In genomic region chr10:12333382-12334185, GRCh38 we compare ENCODE assay signal across 8 cellular contexts. TPM values are rescaled to one million over a fixed set of nuclear protein-coding genes. Genes with fewer than 3 reads are reported as not detected.
A peak's percentile ranks its signal among the peaks of the same experiment; 100 is the strongest.
DNase-seq lines count a peak whose midpoint lies in the region; ATAC-seq and TF ChIP-seq lines count a peak whose summit lies in the region.

No MANE protein-coding gene starts in this region.

- H3K4me3 ChIP-seq in foreskin fibroblast (ENCODE audit: low read depth in 1 of 2, low read length in 2 of 2): no peak overlapping the region

- no peaks in the 10 kb centered on the region for H3K9me3 Mint-ChIP-seq in activated naive CD4-positive, alpha-beta T cell treated with anti-CD3 and anti-CD28 coated beads, Interleukin-2, amount 50 U/mL, for 72 hours

- no peaks in the 10 kb centered on the region for H3K36me3 Mint-ChIP-seq in activated naive CD4-positive, alpha-beta T cell treated with anti-CD3 and anti-CD28 coated beads, Interleukin-2, amount 50 U/mL, for 72 hours

- peak in 1 of 2 donors; percentile 45 for DNase-seq in activated naive CD4-positive, alpha-beta T cell treated with anti-CD3 and anti-CD28 coated beads, Interleukin-2, amount 50 U/mL, for 72 hours (ENCODE audit: low spot score in 2 of 2)
- DNase-seq in activated naive CD4-positive, alpha-beta T cell (lab: John Stamatoyannopoulos, UW): no peak
- DNase-seq in NCI-H146 (lab: John Stamatoyannopoulos, UW) (peak; percentile 96), foreskin fibroblast (peak; percentile 87 to 90), renal cortical epithelial cell (ENCODE audit: low read depth) (peak; percentile 83), SK-N-DZ (ENCODE audit: low spot score) (no peak)
- peak; percentile 34 for DNase-seq in activated CD4-positive, alpha-beta T cell treated with anti-CD3 and anti-CD28 coated beads, Interleukin-2, amount 50 U/mL, for 1 hour

- peak; percentile 94 for ATAC-seq in activated naive CD4-positive, alpha-beta T cell treated with anti-CD3 and anti-CD28 coated beads, Interleukin-2, amount 50 U/mL, for 72 hours
- peak; percentile 71 for ATAC-seq in HG02623 (IDR thresholded peaks at IDR 0.05; ENCODE audit: unreplicated experiment)

- TF ChIP-seq CTCF in foreskin fibroblast (IDR thresholded peaks at IDR 0.05; ENCODE audit: low read depth, low read length): no peak

- H3K27ac Mint-ChIP-seq in activated naive CD4-positive, alpha-beta T cell treated with anti-CD3 and anti-CD28 coated beads, Interleukin-2, amount 50 U/mL, for 72 hours: peak overlapping the region; percentile 26 to 69

RNA-seq across cellular contexts. Expression of gene CAMK1D, which starts 15.8 kb away (rescaled TPM):
- 10 to 100 TPM in 1 of 2 donors, 1 to 10 TPM in 1; 1.1 to 13.0 TPM for total RNA-seq in activated naive CD4-positive, alpha-beta T cell treated with anti-CD3 and anti-CD28 coated beads, Interleukin-2, amount 50 U/mL, for 72 hours
- total RNA-seq in renal cortical epithelial cell: 0.69 and 1.5 TPM in 2 replicates
- 7.6 and 9.3 TPM in 2 replicates for polyA plus RNA-seq in SK-N-DZ (2014; cell fraction: cytosol; rRNA removed)
- 3.6 and 5.2 TPM in 2 replicates for polyA plus RNA-seq in SK-N-DZ (2014; cell fraction: nucleus; rRNA removed)

Comparison
In these comparisons a context has a peak if more than half of its experiments do, and no peak if none do; other contexts are left out.
1. DNase-seq: peak in NCI-H146 (single experiment), activated CD4-positive, alpha-beta T cell treated with anti-CD3 and anti-CD28 coated beads, Interleukin-2, amount 50 U/mL, for 1 hour (single experiment), foreskin fibroblast (2 of 2) and renal cortical epithelial cell (single experiment); none in activated naive CD4-positive, alpha-beta T cell (0 of 4) and SK-N-DZ (single experiment).